ENCODE assay signal across 8 cellular contexts in the genomic region with DNA sequence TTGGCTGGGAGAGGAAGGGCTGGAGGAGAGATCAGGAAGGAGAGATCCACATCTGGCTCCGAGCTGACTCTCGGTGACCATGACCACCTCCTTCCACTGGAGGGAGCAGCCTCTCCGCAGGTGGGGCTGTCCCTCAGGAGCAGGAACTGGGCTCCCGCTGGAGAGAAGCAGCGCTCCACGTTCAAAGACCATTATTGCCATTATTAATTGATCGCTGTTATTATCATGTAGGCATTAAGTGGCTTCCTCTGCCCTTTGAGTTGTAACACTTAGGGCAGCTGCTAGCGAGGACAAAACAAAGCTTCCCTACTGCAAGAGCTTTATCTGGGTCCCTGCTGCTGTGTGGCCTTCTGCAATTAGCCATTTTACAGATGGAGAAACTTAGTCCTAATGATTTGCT.
DNase-seq lines count a peak whose midpoint lies in the region; ATAC-seq and TF ChIP-seq lines count a peak whose summit lies in the region.

No MANE protein-coding gene starts in this region.

- H3K27me3 Mint-ChIP-seq in Calu3 (ENCODE audit: unreplicated experiment) (peaks cover 63% of the 10 kb centered on the region), WTC11 (ENCODE audit: low read depth) (peaks cover 6% of the 10 kb centered on the region)

- CTCF ChIA-PET in Calu3 (lab: Charles Lee), result interaction anchor here (1.0 to 1.5 kb wide), 4 partner anchors 27 to 383 kb away, joined by 3 to 5 read pairs (median 4); no protein-coding TSS in a partner anchor
- CTCF ChIA-PET in WTC11 (lab: Charles Lee), result interaction anchor here (0.7 to 3.3 kb wide), 51 partner anchors 8 to 396 kb away, joined by 3 to 37 read pairs (median 4); no protein-coding TSS in a partner anchor

- H3K36me3 ChIP-seq in left ventricle myocardium inferior, result no peaks in the 10 kb centered on the region
- no peaks in the 10 kb centered on the region for H3K36me3 ChIP-seq in sigmoid colon

- H3K27ac Mint-ChIP-seq in Calu3 (ENCODE audit: unreplicated experiment), result no peak overlapping the region
- H3K27ac Mint-ChIP-seq in WTC11, result no peak overlapping the region

- ATAC-seq in GM21390 (IDR thresholded peaks at IDR 0.05; ENCODE audit: unreplicated experiment) (peak; percentile 58), WTC11 (peak; percentile 83)

- peaks cover 85% of the 10 kb centered on the region for H3K27me3 ChIP-seq in left ventricle myocardium inferior (ENCODE audit: low read depth)
- peaks cover 0 to 34% (median 4%) of the 10 kb centered on the region in 3 donors for H3K27me3 ChIP-seq in sigmoid colon

- intact Hi-C loops in Calu3 (cut with micrococcal nuclease; ENCODE audit: unreplicated experiment) (loop anchor here (2.0 to 10.0 kb wide), 3 partner anchors 110 to 383 kb away; partner anchors contain the start of gene DCPS), left ventricle myocardium inferior (cut with micrococcal nuclease) (no loop called here), sigmoid colon (cut with DNase I) (loop anchor here (5.0 kb wide), 1 partner anchor 385 kb away; no protein-coding TSS in a partner anchor)

- TF ChIP-seq EP300 in sigmoid colon (IDR thresholded peaks at IDR 0.05), result no peak

- H3K4me1 ChIP-seq in left ventricle myocardium inferior, result no peaks in the 10 kb centered on the region
- H3K4me1 ChIP-seq in sigmoid colon, result no peaks in the 10 kb centered on the region

- H3K4me3 Mint-ChIP-seq in Calu3 (ENCODE audit: low read depth, unreplicated experiment) (no peak overlapping the region), WTC11 (peak overlapping the region; percentile 42)

- TF ChIP-seq CTCF in Calu3 (IDR thresholded peaks at IDR 0.05; ENCODE audit: unreplicated experiment) (peak; percentile 59), WTC11 (IDR thresholded peaks at IDR 0.05) (peak; percentile 52), left ventricle myocardium inferior (IDR thresholded peaks at IDR 0.05; ENCODE audit: borderline replicate concordance) (peak; percentile 77), sigmoid colon (IDR thresholded peaks at IDR 0.05) (peak in 3 of 4 experiments; percentile 22 to 45 (median 42))

- TF ChIP-seq POLR2A in sigmoid colon (IDR thresholded peaks at IDR 0.05), result no peak

- BruUV-seq in Calu3 (replicated peaks; lab: Mats Ljungman, UMichigan), result no TSS peak

- H3K9me3 Mint-ChIP-seq in Calu3 (ENCODE audit: low read depth, unreplicated experiment) (no peaks in the 10 kb centered on the region), WTC11 (peaks cover 12% of the 10 kb centered on the region)

- H3K4me1 Mint-ChIP-seq in Calu3 (ENCODE audit: low read depth, unreplicated experiment), result no peaks in the 10 kb centered on the region
- H3K4me1 Mint-ChIP-seq in WTC11, result peaks cover 40% of the 10 kb centered on the region

- H3K9me3 ChIP-seq in left ventricle myocardium inferior (replicated peaks), result no peaks in the 10 kb centered on the region
- H3K9me3 ChIP-seq in sigmoid colon, result no peaks in the 10 kb centered on the region

- H3K36me3 Mint-ChIP-seq in Calu3 (ENCODE audit: insufficient read depth, unreplicated experiment) (no peaks in the 10 kb centered on the region), WTC11 (peaks cover 7% of the 10 kb centered on the region)

- DNase-seq in Calu3, result peak; percentile 67
- peak; percentile 89 for DNase-seq in NCI-H1417 treated with DMSO at 0.1 percent for 48 hours (lab: John Stamatoyannopoulos, UW)
- DNase-seq in WTC11 (ENCODE audit: low spot score), result peak; percentile 76
- no peak for DNase-seq in left ventricle myocardium inferior
- no peak for DNase-seq in sigmoid colon
- DNase-seq in CD1c-positive myeloid dendritic cell (ENCODE audit: extremely low spot score), result no peak
- DNase-seq in activated CD4-positive, alpha-beta T cell treated with anti-CD3 and anti-CD28 coated beads, Interleukin-2, amount 50 U/mL, for 1 hour, result no peak

- POLR2A ChIA-PET in WTC11 (lab: Charles Lee), result interaction anchor here (0.5 to 1.2 kb wide), 2 partner anchors 100 to 383 kb away, joined by 3 to 6 read pairs; no protein-coding TSS in a partner anchor

- H3K27ac ChIP-seq in left ventricle myocardium inferior (replicated peaks), result no peak overlapping the region
- H3K27ac ChIP-seq in sigmoid colon, result no peak overlapping the region

- WGBS in sigmoid colon, 2 donors, result 10 to 13% methylated on average over 8 of the region's 8 CpGs

- H3K4me3 ChIP-seq in left ventricle myocardium inferior, result no peak overlapping the region
- no peak overlapping the region for H3K4me3 ChIP-seq in sigmoid colon

TF ChIP-seq in WTC11, 78 proteins besides CTCF, POLR2A, EP300 and RAD21:
- TF ChIP-seq ZNF121 (CRISPR knock-in tag; IDR thresholded peaks at IDR 0.05) (no peak), ZNF671 (CRISPR knock-in tag; IDR thresholded peaks at IDR 0.05) (no peak), MAX (CRISPR knock-in tag; IDR thresholded peaks at IDR 0.05) (0 out of 2 replicates have a peak, but pooled peaks have one; percentile 16), MLX (CRISPR knock-in tag; IDR thresholded peaks at IDR 0.05) (no peak), HMGXB4 (CRISPR knock-in tag; IDR thresholded peaks at IDR 0.05) (0 out of 2 replicates have a peak, but pooled peaks have one; percentile 16)
- TF ChIP-seq, protein P1, sequence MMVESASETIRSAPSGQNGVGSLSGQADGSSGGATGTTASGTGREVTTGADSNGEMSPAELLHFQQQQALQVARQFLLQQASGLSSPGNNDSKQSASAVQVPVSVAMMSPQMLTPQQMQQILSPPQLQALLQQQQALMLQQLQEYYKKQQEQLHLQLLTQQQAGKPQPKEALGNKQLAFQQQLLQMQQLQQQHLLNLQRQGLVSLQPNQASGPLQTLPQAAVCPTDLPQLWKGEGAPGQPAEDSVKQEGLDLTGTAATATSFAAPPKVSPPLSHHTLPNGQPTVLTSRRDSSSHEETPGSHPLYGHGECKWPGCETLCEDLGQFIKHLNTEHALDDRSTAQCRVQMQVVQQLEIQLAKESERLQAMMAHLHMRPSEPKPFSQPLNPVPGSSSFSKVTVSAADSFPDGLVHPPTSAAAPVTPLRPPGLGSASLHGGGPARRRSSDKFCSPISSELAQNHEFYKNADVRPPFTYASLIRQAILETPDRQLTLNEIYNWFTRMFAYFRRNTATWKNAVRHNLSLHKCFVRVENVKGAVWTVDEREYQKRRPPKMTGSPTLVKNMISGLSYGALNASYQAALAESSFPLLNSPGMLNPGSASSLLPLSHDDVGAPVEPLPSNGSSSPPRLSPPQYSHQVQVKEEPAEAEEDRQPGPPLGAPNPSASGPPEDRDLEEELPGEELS (CRISPR knock-in tag; IDR thresholded peaks at IDR 0.05), result no peak

Comparison
In these comparisons a context has a peak if more than half of its experiments do, and no peak if none do; other contexts are left out.
1. DNase-seq: peak in Calu3 (single experiment), NCI-H1417 treated with DMSO at 0.1 percent for 48 hours (single experiment) and WTC11 (single experiment); none in left ventricle myocardium inferior (single experiment), sigmoid colon (single experiment), CD1c-positive myeloid dendritic cell (single experiment) and activated CD4-positive, alpha-beta T cell treated with anti-CD3 and anti-CD28 coated beads, Interleukin-2, amount 50 U/mL, for 1 hour (single experiment).
2. Peak in every context shown above with its lines, with median percentiles within 50 percentile points of each other: CTCF ChIP-seq.